ENCODE assay signal across 8 cellular contexts in the genomic region with DNA sequence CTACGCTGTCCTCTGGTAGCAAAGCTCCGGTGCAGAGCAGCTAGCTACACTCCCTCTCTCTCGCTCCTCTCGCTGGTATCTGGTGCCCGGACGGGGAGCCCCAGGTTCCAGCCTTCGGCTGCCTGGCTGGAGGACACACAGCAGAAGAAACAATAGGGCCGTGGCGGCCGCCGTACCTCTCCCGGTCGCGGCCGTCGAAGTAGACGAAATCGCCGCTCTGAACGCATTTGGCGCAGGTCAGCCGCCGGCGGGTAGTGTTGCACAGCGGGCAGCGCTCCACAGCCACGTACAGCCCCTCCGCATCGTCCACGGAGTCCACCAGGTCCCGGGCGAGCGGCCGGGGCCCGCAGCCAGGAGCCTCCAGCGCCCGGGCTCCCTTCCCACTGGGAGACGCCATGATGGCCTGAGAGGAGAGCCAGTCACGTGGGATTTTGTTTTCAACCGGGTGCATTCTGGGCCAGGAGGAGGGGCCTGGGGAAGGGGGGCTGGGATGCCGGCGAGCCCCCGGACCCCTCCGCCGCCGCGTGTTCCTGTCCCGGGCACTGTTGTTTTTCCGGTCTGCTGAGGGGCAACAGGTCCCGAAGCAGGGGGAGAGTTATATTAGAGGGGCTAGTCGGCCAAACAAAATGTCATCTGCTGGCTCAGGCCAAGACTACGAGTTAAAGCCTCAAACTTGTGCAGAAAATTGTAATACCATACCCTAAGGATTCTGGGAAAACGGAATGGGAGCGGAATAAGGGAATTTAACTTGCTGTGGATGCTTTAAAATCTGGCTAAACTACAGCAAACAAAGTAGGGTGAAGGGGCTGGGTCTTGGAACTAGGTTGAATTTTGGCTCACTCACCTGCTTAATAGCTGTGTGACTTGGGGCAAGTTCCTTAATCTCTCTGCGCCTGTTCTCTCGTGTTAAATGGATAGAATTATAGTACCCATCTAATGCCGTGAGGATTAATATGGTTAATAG. TPM values are rescaled to one million over a fixed set of nuclear protein-coding genes. Genes with fewer than 3 reads are reported as not detected.
DNase-seq lines count a peak whose midpoint lies in the region; ATAC-seq and TF ChIP-seq lines count a peak whose summit lies in the region.

A gene with protein sequence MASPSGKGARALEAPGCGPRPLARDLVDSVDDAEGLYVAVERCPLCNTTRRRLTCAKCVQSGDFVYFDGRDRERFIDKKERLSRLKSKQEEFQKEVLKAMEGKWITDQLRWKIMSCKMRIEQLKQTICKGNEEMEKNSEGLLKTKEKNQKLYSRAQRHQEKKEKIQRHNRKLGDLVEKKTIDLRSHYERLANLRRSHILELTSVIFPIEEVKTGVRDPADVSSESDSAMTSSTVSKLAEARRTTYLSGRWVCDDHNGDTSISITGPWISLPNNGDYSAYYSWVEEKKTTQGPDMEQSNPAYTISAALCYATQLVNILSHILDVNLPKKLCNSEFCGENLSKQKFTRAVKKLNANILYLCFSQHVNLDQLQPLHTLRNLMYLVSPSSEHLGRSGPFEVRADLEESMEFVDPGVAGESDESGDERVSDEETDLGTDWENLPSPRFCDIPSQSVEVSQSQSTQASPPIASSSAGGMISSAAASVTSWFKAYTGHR (minus strand): TSS at position 405 of the 964 bp plus-strand sequence. CDS start 8 bp downstream, at position 397.

- peak within 1 kb of the TSS; percentile 79 for H3K4me2 ChIP-seq in PC-3 (ENCODE audit: low read length)

- peak within 1 kb of the TSS; percentile 80 for H3K4me3 ChIP-seq in PC-3 (ENCODE audit: low read length)
- peak within 1 kb of the TSS; percentile 68 for H3K4me3 ChIP-seq in naive thymus-derived CD4-positive, alpha-beta T cell (ENCODE audit: low read length)

- BruUV-seq in PC-3 (replicated peaks; lab: Mats Ljungman, UMichigan): TSS peak; percentile 97

- H3K4me3 Mint-ChIP-seq in naive thymus-derived CD4-positive, alpha-beta T cell: peak within 1 kb of the TSS; percentile 68 to 94 (median 92)
- peak within 1 kb of the TSS; percentile 86 for H3K4me3 Mint-ChIP-seq in stimulated activated memory B cell treated with anti-CD40 and anti-IgM and Interleukin-4, amounts not matched to agents 10 μg/mL and 1 μg/mL and 100 μg/mL, for 72 hours

- H3K9me2 ChIP-seq in PC-3 (replicated peaks; ENCODE audit: low read length): no peaks in the 10 kb centered on the region

- H3K36me3 Mint-ChIP-seq in naive thymus-derived CD4-positive, alpha-beta T cell: peaks cover 0 to 3% (median 0%) of the 10 kb centered on the region in 5 donors
- H3K36me3 Mint-ChIP-seq in stimulated activated memory B cell treated with anti-CD40 and anti-IgM and Interleukin-4, amounts not matched to agents 10 μg/mL and 1 μg/mL and 100 μg/mL, for 72 hours: peaks cover 5% of the 10 kb centered on the region

- TF ChIP-seq EP300 in Ishikawa (IDR thresholded peaks at IDR 0.05; ENCODE audit: borderline replicate concordance): peak; percentile 44; the same call in 1 of the 2 replicates

- TF ChIP-seq RAD21 in Ishikawa (IDR thresholded peaks at IDR 0.05; ENCODE audit: low read depth): no peak

- no peaks in the 10 kb centered on the region for H3K9me3 ChIP-seq in PC-3 (ENCODE audit: low read length)
- no peaks in the 10 kb centered on the region for H3K9me3 ChIP-seq in naive thymus-derived CD4-positive, alpha-beta T cell (ENCODE audit: control insufficient read depth in 2 of 3, low read length in 3 of 3)

- intact Hi-C loops in PC-3 (cut with micrococcal nuclease): loop anchor here (1.0 to 5.0 kb wide), 5 partner anchors 12 to 199 kb away; a partner anchor contains a TSS
- intact Hi-C loops in naive thymus-derived CD4-positive, alpha-beta T cell (cut with micrococcal nuclease): loop anchor here (1.0 to 10.0 kb wide), 9 partner anchors 19 to 907 kb away; a partner anchor contains a TSS

- no peaks in the 10 kb centered on the region for H3K9me3 Mint-ChIP-seq in naive thymus-derived CD4-positive, alpha-beta T cell
- H3K9me3 Mint-ChIP-seq in stimulated activated memory B cell treated with anti-CD40 and anti-IgM and Interleukin-4, amounts not matched to agents 10 μg/mL and 1 μg/mL and 100 μg/mL, for 72 hours: no peaks in the 10 kb centered on the region

- CTCF ChIA-PET in PC-3 (lab: Charles Lee): no interaction called here
- CTCF ChIA-PET in naive thymus-derived CD4-positive, alpha-beta T cell (lab: Charles Lee): no interaction called here

- H3K36me3 ChIP-seq in PC-3 (ENCODE audit: low read depth, low read length): no peaks in the 10 kb centered on the region
- H3K36me3 ChIP-seq in naive thymus-derived CD4-positive, alpha-beta T cell (ENCODE audit: control insufficient read depth in 2 of 3, insufficient read depth in 3 of 3, low read length in 3 of 3): peaks cover 0 to 7% (median 0%) of the 10 kb centered on the region in 3 experiments

- H3K4me1 Mint-ChIP-seq in naive thymus-derived CD4-positive, alpha-beta T cell: peaks cover 26 to 56% (median 39%) of the 10 kb centered on the region in 7 donors
- peaks cover 29% of the 10 kb centered on the region for H3K4me1 Mint-ChIP-seq in stimulated activated memory B cell treated with anti-CD40 and anti-IgM and Interleukin-4, amounts not matched to agents 10 μg/mL and 1 μg/mL and 100 μg/mL, for 72 hours

- peak within 1 kb of the TSS; percentile 89 for H2AFZ ChIP-seq in PC-3 (ENCODE audit: low read length)

- DNase-seq in DMS153 (lab: John Stamatoyannopoulos, UW) (peak; percentile 50), PC-3 (peak; percentile 94), fibroblast of gingiva (ENCODE audit: low read depth) (peak; percentile 76)
- DNase-seq in activated T-cell treated with anti-CD3 and anti-CD28 coated beads, Interleukin-2, amount 50 U/mL, for 48 hours: peak; percentile 79 to 85
- DNase-seq in naive thymus-derived CD4-positive, alpha-beta T cell: peak; percentile 48 to 78 (median 66)

- peak within 1 kb of the TSS; percentile 86 to 95 (median 90) for H3K27ac Mint-ChIP-seq in naive thymus-derived CD4-positive, alpha-beta T cell
- H3K27ac Mint-ChIP-seq in stimulated activated memory B cell treated with anti-CD40 and anti-IgM and Interleukin-4, amounts not matched to agents 10 μg/mL and 1 μg/mL and 100 μg/mL, for 72 hours: peak within 1 kb of the TSS; percentile 90

- H3K79me2 ChIP-seq in PC-3 (ENCODE audit: low read length): peaks cover 44% of the 10 kb centered on the region

- no peaks in the 10 kb centered on the region for H3F3A ChIP-seq in PC-3 (ENCODE audit: low read length, unreplicated experiment)

- H3K27ac ChIP-seq in PC-3 (ENCODE audit: low read length): peak within 1 kb of the TSS; percentile 71
- H3K27ac ChIP-seq in naive thymus-derived CD4-positive, alpha-beta T cell (ENCODE audit: low read depth, low read length): peak within 1 kb of the TSS; percentile 86

- H4K20me1 ChIP-seq in PC-3 (ENCODE audit: low read length): no peaks in the 10 kb centered on the region

- peak within 1 kb of the TSS; percentile 74 for H3K9ac ChIP-seq in PC-3 (ENCODE audit: low read length)

- H3K27me3 Mint-ChIP-seq in naive thymus-derived CD4-positive, alpha-beta T cell: peaks cover 0 to 5% (median 0%) of the 10 kb centered on the region in 5 donors
- H3K27me3 Mint-ChIP-seq in stimulated activated memory B cell treated with anti-CD40 and anti-IgM and Interleukin-4, amounts not matched to agents 10 μg/mL and 1 μg/mL and 100 μg/mL, for 72 hours: no peaks in the 10 kb centered on the region

- ATAC-seq in GM21528 (IDR thresholded peaks at IDR 0.05; ENCODE audit: low FRiP score, unreplicated experiment): peak; percentile 91
- ATAC-seq in PC-3: peak; percentile 93
- ATAC-seq in naive thymus-derived CD4-positive, alpha-beta T cell: peak; percentile 98
- peak; percentile 98 for ATAC-seq in stimulated activated memory B cell treated with anti-CD40 and anti-IgM and Interleukin-4, amounts not matched to agents 10 μg/mL and 1 μg/mL and 100 μg/mL, for 72 hours

- peaks cover 33% of the 10 kb centered on the region for H3K4me1 ChIP-seq in PC-3 (ENCODE audit: insufficient read depth, low read length)
- peaks cover 11 to 16% of the 10 kb centered on the region in 2 donors for H3K4me1 ChIP-seq in naive thymus-derived CD4-positive, alpha-beta T cell (ENCODE audit: control insufficient read depth in 2 of 2, insufficient read depth in 2 of 2, low read length in 2 of 2)

- POLR2A ChIA-PET in PC-3 (lab: Charles Lee; ENCODE audit: unreplicated experiment): no interaction called here
- POLR2A ChIA-PET in naive thymus-derived CD4-positive, alpha-beta T cell (lab: Charles Lee): interaction anchor here (0.6 to 1.2 kb wide), 5 partner anchors 15 to 335 kb away, joined by 3 to 4 read pairs (median 3); no protein-coding TSS in a partner anchor

- no peak for TF ChIP-seq CTCF in PC-3 (conservative IDR thresholded peaks at IDR 0.05; ENCODE audit: low read depth, low read length)

- H3K27me3 ChIP-seq in PC-3 (ENCODE audit: low read length): no peaks in the 10 kb centered on the region
- no peaks in the 10 kb centered on the region for H3K27me3 ChIP-seq in naive thymus-derived CD4-positive, alpha-beta T cell (ENCODE audit: control insufficient read depth in 2 of 2, insufficient read depth in 2 of 2, low read length in 2 of 2)

TF ChIP-seq in Ishikawa, 13 proteins besides CTCF, POLR2A, EP300 and RAD21 (continues in another document):
- TF ChIP-seq TCF12 (IDR thresholded peaks at IDR 0.05; ENCODE audit: low read depth) (peak; percentile 48; the same call in 1 of the 2 replicates), YY1 (IDR thresholded peaks at IDR 0.05; ENCODE audit: low read depth) (peak; percentile 99), FOXM1 (IDR thresholded peaks at IDR 0.05; ENCODE audit: borderline replicate concordance, low read depth) (no peak)
- TF ChIP-seq, protein P1, sequence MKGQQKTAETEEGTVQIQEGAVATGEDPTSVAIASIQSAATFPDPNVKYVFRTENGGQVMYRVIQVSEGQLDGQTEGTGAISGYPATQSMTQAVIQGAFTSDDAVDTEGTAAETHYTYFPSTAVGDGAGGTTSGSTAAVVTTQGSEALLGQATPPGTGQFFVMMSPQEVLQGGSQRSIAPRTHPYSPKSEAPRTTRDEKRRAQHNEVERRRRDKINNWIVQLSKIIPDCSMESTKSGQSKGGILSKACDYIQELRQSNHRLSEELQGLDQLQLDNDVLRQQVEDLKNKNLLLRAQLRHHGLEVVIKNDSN (IDR thresholded peaks at IDR 0.05): peak; percentile 97
- TF ChIP-seq, protein P2, sequence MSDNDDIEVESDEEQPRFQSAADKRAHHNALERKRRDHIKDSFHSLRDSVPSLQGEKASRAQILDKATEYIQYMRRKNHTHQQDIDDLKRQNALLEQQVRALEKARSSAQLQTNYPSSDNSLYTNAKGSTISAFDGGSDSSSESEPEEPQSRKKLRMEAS (IDR thresholded peaks at IDR 0.05): peak; percentile 85

RNA-seq across cellular contexts. Expression of the gene that starts here (rescaled TPM):
- total RNA-seq in PC-3 (2014; rRNA removed): 20.2 and 22.5 TPM in 2 replicates
- 10 to 100 TPM in 4 of 5 experiments, 1 to 10 TPM in 1; 7.8 to 19.6 (median 18.8) TPM for total RNA-seq in naive thymus-derived CD4-positive, alpha-beta T cell
- polyA plus RNA-seq in naive thymus-derived CD4-positive, alpha-beta T cell: 1 to 10 TPM; 5.0 to 8.0 TPM

Comparison
In these comparisons a context has a peak if more than half of its experiments do, and no peak if none do; other contexts are left out.
1. Peak in every context shown above with its lines: DNase-seq, ATAC-seq, H3K4me3 ChIP-seq and H3K27ac ChIP-seq.